In the genomic region with DNA sequence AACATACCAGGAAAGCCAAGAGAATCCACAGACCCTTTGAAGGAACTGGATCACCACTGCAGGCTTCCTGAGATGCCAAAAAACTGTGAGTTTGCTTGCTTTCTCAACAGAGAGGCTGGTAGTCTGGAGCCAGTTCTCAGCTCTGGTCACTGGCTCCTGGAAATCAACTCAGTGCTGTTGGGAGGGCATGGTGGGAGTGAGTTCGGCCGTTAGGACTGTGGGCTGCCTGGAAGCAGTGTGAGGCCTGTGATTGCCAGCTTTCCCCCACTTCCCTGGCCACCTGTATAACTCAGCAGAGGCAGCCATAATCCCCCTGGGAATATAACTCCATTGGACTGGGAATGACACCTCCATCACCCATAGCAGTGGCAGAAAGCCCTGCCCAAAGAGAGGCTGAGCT, we compare ENCODE assay signal across 20 cellular contexts.
"Had no signal": no experiment of that assay in that cellular context is flagged by ENCODE, and none has a peak within 500 bp of the region (broad histone marks: within the 10 kb centered on the region; RNA-seq: fewer than 3 reads in every experiment).

No MANE protein-coding gene starts in this region.

- H3K27me3 ChIP-seq: colonic mucosa, dorsolateral prefrontal cortex, esophagus squamous epithelium, gastrocnemius medialis, heart right ventricle, left lung had no signal

- H3K36me3 ChIP-seq: colonic mucosa, esophagus squamous epithelium, gastrocnemius medialis, heart right ventricle, left lung, lower lobe of right lung had no signal

- H3K9me3 ChIP-seq: colonic mucosa, esophagus squamous epithelium, gastrocnemius medialis, lower lobe of right lung, mucosa of descending colon had no signal

- H3K4me1 ChIP-seq: colonic mucosa, esophagus squamous epithelium, gastrocnemius medialis, heart right ventricle, left lung, lower lobe of right lung had no signal

- ATAC-seq: gastrocnemius medialis, heart right ventricle, left cardiac atrium, left lung, left ventricle myocardium superior, lower lobe of right lung, mucosa of descending colon had no signal

- DNase-seq: colonic mucosa; cortex of kidney; dermis blood vessel endothelial cell; dorsolateral prefrontal cortex; effector CD4-positive, alpha-beta T cell; effector memory CD4-positive, alpha-beta T cell; esophagus squamous epithelium; foreskin fibroblast; foreskin melanocyte; gastrocnemius medialis; glutamatergic neuron; head of caudate nucleus; heart right ventricle; hippocampal formation; left cardiac atrium; left lung; left ventricle myocardium superior; lower lobe of right lung; mesenchymal stem cell; mucosa of descending colon had no signal

- H3K27ac ChIP-seq: colonic mucosa, dorsolateral prefrontal cortex, esophagus squamous epithelium, gastrocnemius medialis, heart right ventricle, left lung, lower lobe of right lung had no signal

- H3K4me3 ChIP-seq: colonic mucosa, dorsolateral prefrontal cortex, esophagus squamous epithelium, gastrocnemius medialis, heart right ventricle, left lung, lower lobe of right lung, mucosa of descending colon had no signal
